In genomic region chr3:128009952-128010846, GRCh38 we compare ENCODE assay signal across 10 cellular contexts. TPM values are rescaled to one million over a fixed set of nuclear protein-coding genes. Genes with fewer than 3 reads are reported as not detected.
A peak's percentile ranks its signal among the peaks of the same experiment; 100 is the strongest.
DNase-seq lines count a peak whose midpoint lies in the region; ATAC-seq, FAIRE-seq and TF ChIP-seq lines count a peak whose summit lies in the region.
"Had no signal": no experiment of that assay in that cellular context is flagged by ENCODE, and none has a peak within 500 bp of the region (broad histone marks: within the 10 kb centered on the region; RNA-seq: fewer than 3 reads in every experiment).

No MANE protein-coding gene starts in this region.

- H3K4me3 ChIP-seq in RWPE2 (ENCODE audit: severe bottlenecking) (no peak overlapping the region), WERI-Rb-1 (ENCODE audit: low read depth, low read length) (no peak overlapping the region)
- H3K4me3 ChIP-seq: pancreas had no signal

- TF ChIP-seq POLR2A in GM12891 (IDR thresholded peaks at IDR 0.05; ENCODE audit: low read depth, low read length) = no peak

- no peak for DNase-seq in GM12891 (ENCODE audit: insufficient read length, low spot score)
- DNase-seq in RWPE2 (ENCODE audit: low spot score) = no peak
- DNase-seq in renal cortical epithelial cell (ENCODE audit: low read depth) = peak; percentile 65
- no peak for DNase-seq in GM13977 (ENCODE audit: low spot score)
- no peak for DNase-seq in germinal center (ENCODE audit: low spot score)
- no peak for DNase-seq in WERI-Rb-1
- DNase-seq: T1000 had no signal

- H3K9me3 ChIP-seq in RWPE2 (ENCODE audit: severe bottlenecking) (no peaks in the 10 kb centered on the region), WERI-Rb-1 (ENCODE audit: severe bottlenecking) (no peaks in the 10 kb centered on the region)
- H3K9me3 ChIP-seq: pancreas had no signal

- peaks cover 3% of the 10 kb centered on the region for H3K4me1 ChIP-seq in RWPE2 (ENCODE audit: insufficient read depth, poor library complexity, severe bottlenecking)

- H3K36me3 ChIP-seq in RWPE2 (ENCODE audit: low read depth) = no peaks in the 10 kb centered on the region
- H3K36me3 ChIP-seq in WERI-Rb-1 = no peaks in the 10 kb centered on the region
- H3K36me3 ChIP-seq: pancreas had no signal

- in situ Hi-C loops in GM13977 (cut with MboI; ENCODE audit: low pct_unique_long_range_greater_than_20kb, low sequenced_read_pairs, unreplicated experiment) = no loop called here

- TF ChIP-seq CTCF in RWPE2 (IDR thresholded peaks at IDR 0.05; ENCODE audit: poor library complexity, severe bottlenecking) (no peak), GM13977 (IDR thresholded peaks at IDR 0.05; ENCODE audit: extremely low read depth, insufficient read depth, missing control alignments) (no peak), WERI-Rb-1 (IDR thresholded peaks at IDR 0.05; ENCODE audit: low read depth, low read length) (no peak)

- peak; percentile 51 for FAIRE-seq in GM12891 (lab: Jason Lieb, UNC)
- FAIRE-seq: pancreas had no signal

- no peaks in the 10 kb centered on the region for H3K27me3 ChIP-seq in RWPE2 (ENCODE audit: insufficient read depth, poor library complexity, severe bottlenecking)
- H3K27me3 ChIP-seq in WERI-Rb-1 (ENCODE audit: insufficient read depth, low read depth, severe bottlenecking) = no peaks in the 10 kb centered on the region
- H3K27me3 ChIP-seq: pancreas had no signal

- H3K27ac ChIP-seq in RWPE2 (ENCODE audit: poor library complexity, severe bottlenecking) (no peak overlapping the region), WERI-Rb-1 (no peak overlapping the region)
- H3K27ac ChIP-seq: pancreas had no signal

- peak; percentile 25; the same call in 1 of the 3 replicates for ATAC-seq in RWPE2 (ENCODE audit: low read depth)
- peak; percentile 54 for ATAC-seq in esophagus mucosa
- no peak for ATAC-seq in GM21447 (IDR thresholded peaks at IDR 0.05; ENCODE audit: unreplicated experiment)

TF ChIP-seq in GM12891, 5 proteins besides CTCF, POLR2A, EP300 and RAD21:
- TF ChIP-seq TAF1 (IDR thresholded peaks at IDR 0.05; ENCODE audit: low read depth, low read length) (no peak), POU2F2 (IDR thresholded peaks at IDR 0.05; ENCODE audit: low read depth, low read length) (no peak), SPI1 (IDR thresholded peaks at IDR 0.05; ENCODE audit: low read depth, low read length) (no peak), POLR2AphosphoS5 (IDR thresholded peaks at IDR 0.05; ENCODE audit: low read depth, low read length) (no peak), PAX5 (IDR thresholded peaks at IDR 0.05; ENCODE audit: insufficient read depth, low read length, severe bottlenecking) (no peak)

RNA-seq across cellular contexts. Expression of gene SEC61A1, which starts 42.0 kb away (rescaled TPM):
- 78.0 TPM for polyA plus RNA-seq in GM12891 (2012; ENCODE audit: low read depth, missing spikeins)
- total RNA-seq in esophagus mucosa (117 TPM), renal cortical epithelial cell (244 and 294 TPM in 2 replicates)
